In the genomic region with DNA sequence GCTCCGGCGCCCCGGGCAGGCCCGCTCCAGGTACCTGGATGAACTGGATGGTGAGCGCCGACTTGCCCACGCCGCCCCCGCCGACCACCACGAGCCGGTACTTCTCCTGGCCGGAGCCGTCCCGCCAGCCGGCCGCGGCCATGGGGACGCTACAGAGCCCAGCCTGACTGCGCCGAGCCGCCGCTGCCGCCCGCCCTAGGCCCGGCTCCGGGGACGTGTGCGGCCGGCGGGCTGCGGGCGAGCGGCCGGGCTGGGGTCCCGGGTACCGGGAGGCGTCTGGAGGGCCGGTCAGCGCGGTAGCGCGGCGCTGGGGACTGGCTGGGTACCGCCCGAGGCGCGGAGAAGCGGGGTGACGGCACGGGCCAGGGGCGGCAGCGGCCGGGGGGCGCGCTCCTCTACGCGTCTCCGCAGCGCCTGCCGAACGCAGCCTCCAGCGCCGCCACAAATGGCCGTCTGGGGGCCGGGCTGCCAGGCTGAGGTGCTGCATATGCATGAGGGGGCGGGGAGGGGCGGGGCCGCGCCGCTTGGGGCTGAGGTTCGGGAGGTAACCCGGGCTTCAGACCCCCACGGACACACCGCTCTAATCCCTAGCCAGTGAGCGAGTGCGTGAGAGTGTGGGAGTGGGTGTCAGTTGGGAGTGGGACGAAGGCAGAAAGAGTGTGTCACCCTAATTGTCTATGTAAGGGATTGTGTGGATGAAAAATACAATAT, we compare ENCODE assay signal across 8 cellular contexts. TPM values are rescaled to one million over a fixed set of nuclear protein-coding genes. Genes with fewer than 3 reads are reported as not detected.
DNase-seq lines count a peak whose midpoint lies in the region; ATAC-seq, FAIRE-seq and TF ChIP-seq lines count a peak whose summit lies in the region.

A gene (minus strand): TSS at position 455 of the 711 bp plus-strand sequence. CDS start 313 bp downstream, at position 142.

- no peaks in the 10 kb centered on the region; a peak in 1 of 5 replicates for H3K27me3 ChIP-seq in HepG2 (ENCODE audit: control insufficient read depth in 1 of 2, insufficient read depth in 2 of 2, low read length in 2 of 2)

- no TSS peak for BruUV-seq in HepG2 (replicated peaks; lab: Mats Ljungman, UMichigan)

- in situ Hi-C loops in HepG2 (cut with HindIII; ENCODE audit: extremely low pct_ligation_motif_present, low pct_unique_long_range_greater_than_20kb): no loop called here

- H4K20me1 ChIP-seq in HepG2 (ENCODE audit: insufficient read depth, low read length): peaks cover 9% of the 10 kb centered on the region; the same call in 1 of the 2 replicates

- 0 out of 4 replicates have a peak, but pooled peaks of 1 of the 2 experiments have one; percentile 34 for TF ChIP-seq EP300 in HepG2 (IDR thresholded peaks at IDR 0.05; ENCODE audit: low read depth in 2 of 2, low read length in 2 of 2)
- TF ChIP-seq EP300 in HepG2 (CRISPR knock-in tag; IDR thresholded peaks at IDR 0.05; ENCODE audit: borderline replicate concordance): no peak

- DNase-seq in NCI-H146 (lab: John Stamatoyannopoulos, UW) (peak; percentile 20), NCI-H146 treated with DMSO at 0.1 percent for 48 hours (lab: John Stamatoyannopoulos, UW; ENCODE audit: unreplicated experiment) (no peak), NCI-H2196 (lab: John Stamatoyannopoulos, UW; ENCODE audit: unreplicated experiment) (peak; percentile 66), coronary artery (ENCODE audit: low spot score) (peak; percentile 84), HepG2 (ENCODE audit: low spot score) (peak; percentile 69)
- DNase-seq in activated CD4-positive, alpha-beta T cell treated with anti-CD3 and anti-CD28 coated beads for 48 hours: peak; percentile 83
- DNase-seq in stimulated activated CD4-positive, alpha-beta T cell treated with anti-CD3 and anti-CD28 coated beads, Interleukin-4, amount 100 ng/mL, for 1 hour: peak; percentile 80

- H3K4me2 ChIP-seq in HepG2 (ENCODE audit: low read depth, low read length): peak within 1 kb of the TSS; percentile 81

- no peaks in the 10 kb centered on the region for H3K9me3 ChIP-seq in HepG2 (ENCODE audit: low read length)

- H3K36me3 ChIP-seq in HepG2 (replicated peaks in 1 of 2; ENCODE audit: control insufficient read depth in 1 of 2, insufficient read depth in 2 of 2, low read length in 2 of 2): no peaks in the 10 kb centered on the region

- TF ChIP-seq POLR2A in HepG2 (IDR thresholded peaks at IDR 0.05; ENCODE audit: insufficient read depth in 1 of 2, low read depth in 2 of 2, low read length in 2 of 2): peak; percentile 76 to 93

- intact Hi-C loops in HepG2 (cut with micrococcal nuclease; ENCODE audit: unreplicated experiment): loop anchor here (5.0 kb wide), 1 partner anchor 52 kb away; no protein-coding TSS in a partner anchor

- TF ChIP-seq RAD21 in HepG2 (CRISPR knock-in tag; IDR thresholded peaks at IDR 0.05): no peak

- FAIRE-seq in HepG2 (lab: Jason Lieb, UNC): no peak

- WGBS in HepG2 (ENCODE audit: low lambda C conversion rate): 1% methylated on average over 25 of the region's 78 CpGs

- H3K4me3 ChIP-seq in coronary artery (peak within 1 kb of the TSS; percentile 93), HepG2 (replicated peaks in 1 of 3; ENCODE audit: insufficient read depth in 1 of 3, low read depth in 2 of 3, low read length in 3 of 3) (peak within 1 kb of the TSS; percentile 90 to 93 (median 93))

- peaks cover 35% of the 10 kb centered on the region for H3K79me2 ChIP-seq in HepG2 (ENCODE audit: insufficient read depth, low read length)

- CTCF ChIA-PET in HepG2 (lab: Yijun Ruan, JAX; ENCODE audit: low intra/inter-chr PET ratio, low total read pairs): no interaction called here

- H2AFZ ChIP-seq in HepG2 (ENCODE audit: low read length): peak within 1 kb of the TSS; percentile 59

- ATAC-seq in HG02759 (IDR thresholded peaks at IDR 0.05; ENCODE audit: unreplicated experiment) (peak; percentile 94), HepG2 (peak; percentile 92)

- no peak for TF ChIP-seq CTCF in coronary artery (IDR thresholded peaks at IDR 0.05)
- TF ChIP-seq CTCF in HepG2 (CRISPR knock-in tag; IDR thresholded peaks at IDR 0.05): no peak; the same call in 1 of the 2 replicates

- POLR2A ChIA-PET in HepG2 (lab: Yijun Ruan, JAX): interaction anchor here (1.0 to 1.7 kb wide), 6 partner anchors 17 to 141 kb away, joined by 3 to 5 read pairs (median 4); no protein-coding TSS in a partner anchor

- peaks cover 34% of the 10 kb centered on the region for H3K4me1 ChIP-seq in HepG2 (ENCODE audit: insufficient read depth, low read length)

- H3K9ac ChIP-seq in HepG2 (ENCODE audit: insufficient read depth, low read depth, low read length): peak within 1 kb of the TSS; percentile 90

- H3K27ac ChIP-seq in coronary artery (peak within 1 kb of the TSS; percentile 82 to 86), HepG2 (ENCODE audit: extremely low read length, insufficient read depth, low read length) (peak within 1 kb of the TSS; percentile 69)

TF ChIP-seq in HepG2, 621 proteins besides CTCF, POLR2A, EP300 and RAD21 (continues in another document):
- TF ChIP-seq, protein P1, sequence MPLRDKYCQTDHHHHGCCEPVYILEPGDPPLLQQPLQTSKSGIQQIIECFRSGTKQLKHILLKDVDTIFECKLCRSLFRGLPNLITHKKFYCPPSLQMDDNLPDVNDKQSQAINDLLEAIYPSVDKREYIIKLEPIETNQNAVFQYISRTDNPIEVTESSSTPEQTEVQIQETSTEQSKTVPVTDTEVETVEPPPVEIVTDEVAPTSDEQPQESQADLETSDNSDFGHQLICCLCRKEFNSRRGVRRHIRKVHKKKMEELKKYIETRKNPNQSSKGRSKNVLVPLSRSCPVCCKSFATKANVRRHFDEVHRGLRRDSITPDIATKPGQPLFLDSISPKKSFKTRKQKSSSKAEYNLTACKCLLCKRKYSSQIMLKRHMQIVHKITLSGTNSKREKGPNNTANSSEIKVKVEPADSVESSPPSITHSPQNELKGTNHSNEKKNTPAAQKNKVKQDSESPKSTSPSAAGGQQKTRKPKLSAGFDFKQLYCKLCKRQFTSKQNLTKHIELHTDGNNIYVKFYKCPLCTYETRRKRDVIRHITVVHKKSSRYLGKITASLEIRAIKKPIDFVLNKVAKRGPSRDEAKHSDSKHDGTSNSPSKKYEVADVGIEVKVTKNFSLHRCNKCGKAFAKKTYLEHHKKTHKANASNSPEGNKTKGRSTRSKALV (CRISPR knock-in tag; IDR thresholded peaks at IDR 0.05): 0 out of 2 replicates have a peak, but pooled peaks have one; percentile 11
- TF ChIP-seq ZKSCAN1 (IDR thresholded peaks at IDR 0.05; ENCODE audit: low read length): no peak
- no peak for TF ChIP-seq ZNF577 (CRISPR knock-in tag; IDR thresholded peaks at IDR 0.05; ENCODE audit: borderline replicate concordance, low read depth)
- TF ChIP-seq, protein P2, sequence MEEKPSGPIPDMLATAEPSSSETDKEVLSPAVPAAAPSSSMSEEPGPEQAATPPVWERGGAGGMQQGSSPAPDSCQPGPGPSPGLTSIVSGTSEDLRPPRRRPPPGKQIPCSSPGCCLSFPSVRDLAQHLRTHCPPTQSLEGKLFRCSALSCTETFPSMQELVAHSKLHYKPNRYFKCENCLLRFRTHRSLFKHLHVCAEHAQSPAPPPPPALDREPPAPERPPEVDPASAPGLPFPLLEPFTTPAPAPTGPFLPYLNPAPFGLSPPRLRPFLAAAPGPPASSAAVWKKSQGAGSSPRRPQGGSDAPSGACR (CRISPR knock-in tag; IDR thresholded peaks at IDR 0.05): no peak
- no peak for TF ChIP-seq ZNF549 (CRISPR knock-in tag; IDR thresholded peaks at IDR 0.05)
- no peak; the same call in 1 of the 2 replicates for TF ChIP-seq JDP2 (CRISPR knock-in tag; IDR thresholded peaks at IDR 0.05; ENCODE audit: borderline replicate concordance)
- no peak for TF ChIP-seq ZNF337 (CRISPR knock-in tag; IDR thresholded peaks at IDR 0.05; ENCODE audit: borderline replicate concordance, low read depth)
- TF ChIP-seq, protein P3, sequence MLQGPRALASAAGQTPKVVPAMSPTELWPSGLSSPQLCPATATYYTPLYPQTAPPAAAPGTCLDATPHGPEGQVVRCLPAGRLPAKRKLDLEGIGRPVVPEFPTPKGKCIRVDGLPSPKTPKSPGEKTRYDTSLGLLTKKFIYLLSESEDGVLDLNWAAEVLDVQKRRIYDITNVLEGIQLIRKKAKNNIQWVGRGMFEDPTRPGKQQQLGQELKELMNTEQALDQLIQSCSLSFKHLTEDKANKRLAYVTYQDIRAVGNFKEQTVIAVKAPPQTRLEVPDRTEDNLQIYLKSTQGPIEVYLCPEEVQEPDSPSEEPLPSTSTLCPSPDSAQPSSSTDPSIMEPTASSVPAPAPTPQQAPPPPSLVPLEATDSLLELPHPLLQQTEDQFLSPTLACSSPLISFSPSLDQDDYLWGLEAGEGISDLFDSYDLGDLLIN (CRISPR knock-in tag; IDR thresholded peaks at IDR 0.05; ENCODE audit: borderline replicate concordance): no peak
- no peak for TF ChIP-seq ZNF530 (CRISPR knock-in tag; IDR thresholded peaks at IDR 0.05; ENCODE audit: low read depth)

RNA-seq across cellular contexts. Expression of the gene that starts here (rescaled TPM):
- 44.1 and 62.9 TPM in 2 replicates for total RNA-seq in HepG2 (2016; rRNA removed; fragmentation: Illumina TruSeq; extraction: Trizol)
- total RNA-seq in HepG2 (2016; cell fraction: cytosol; rRNA removed; fragmentation: Illumina TruSeq; extraction: Trizol; ENCODE audit: low read depth): 17.9 and 20.2 TPM in 2 replicates
- 44.0 and 58.1 TPM in 2 replicates for total RNA-seq in HepG2 (2016; cell fraction: insoluble cytoplasmic fraction; rRNA removed; fragmentation: Illumina TruSeq; extraction: Trizol)
- total RNA-seq in HepG2 (2016; cell fraction: membrane; rRNA removed; fragmentation: Illumina TruSeq; extraction: Trizol): 46.2 and 47.5 TPM in 2 replicates
- 21.7 and 27.0 TPM in 2 replicates for total RNA-seq in HepG2 (2016; cell fraction: nucleus; rRNA removed; fragmentation: Illumina TruSeq; extraction: Trizol)
- polyA plus RNA-seq in HepG2 (2011; rRNA removed): 14.7 and 19.0 TPM in 2 replicates
- polyA plus RNA-seq in HepG2 (2011; cell fraction: cytosol; rRNA removed): 9.2 and 13.5 TPM in 2 replicates
- polyA plus RNA-seq in HepG2 (2011; cell fraction: nucleus; rRNA removed): 4.5 and 5.4 TPM in 2 replicates
- polyA plus RNA-seq in HepG2 (2012): 27.4 and 29.6 TPM in 2 replicates
- polyA plus RNA-seq in HepG2 (2016; cell fraction: cytosol; fragmentation: Illumina TruSeq; extraction: Trizol; ENCODE audit: low read depth): 14.3 and 16.0 TPM in 2 replicates
- 57.4 and 61.1 TPM in 2 replicates for polyA plus RNA-seq in HepG2 (2016; cell fraction: insoluble cytoplasmic fraction; fragmentation: Illumina TruSeq; extraction: Trizol; ENCODE audit: low read depth)
- polyA plus RNA-seq in HepG2 (2016; cell fraction: membrane; fragmentation: Illumina TruSeq; extraction: Trizol; ENCODE audit: low read depth): 32.5 and 36.1 TPM in 2 replicates
- polyA plus RNA-seq in HepG2 (2016; cell fraction: nucleus; fragmentation: Illumina TruSeq; extraction: Trizol; ENCODE audit: insufficient read depth, low read depth): 23.4 and 25.5 TPM in 2 replicates
- polyA minus RNA-seq in HepG2 (2011; rRNA and poly(A)+ RNA removed; ENCODE audit: low replicate concordance): 4.5 and 6.2 TPM in 2 replicates
- 24.5 and 25.1 TPM in 2 replicates for polyA minus RNA-seq in HepG2 (2011; cell fraction: cytosol; rRNA and poly(A)+ RNA removed)
- polyA minus RNA-seq in HepG2 (2011; cell fraction: nucleus; rRNA and poly(A)+ RNA removed): 21.0 and 24.1 TPM in 2 replicates
